Comparison of ENCODE assay signal across 13 cellular contexts in genomic region chr6:101605874-101606273, GRCh38.
DNase-seq lines count a peak whose midpoint lies in the region; ATAC-seq and TF ChIP-seq lines count a peak whose summit lies in the region.
"Had no signal": no experiment of that assay in that cellular context is flagged by ENCODE, and none has a peak within 500 bp of the region (broad histone marks: within the 10 kb centered on the region; RNA-seq: fewer than 3 reads in every experiment).

No MANE protein-coding gene starts in this region.

- H3K36me3 ChIP-seq in RWPE2 (ENCODE audit: low read depth) (no peaks in the 10 kb centered on the region), stomach (no peaks in the 10 kb centered on the region)
- no peaks in the 10 kb centered on the region for H3K36me3 ChIP-seq in effector memory CD4-positive, alpha-beta T cell (ENCODE audit: control insufficient read depth, insufficient read depth, low read length)
- H3K36me3 ChIP-seq: pancreas had no signal

- H3K27ac ChIP-seq in RWPE2 (ENCODE audit: poor library complexity, severe bottlenecking) (no peak overlapping the region), stomach (no peak overlapping the region)
- no peak overlapping the region for H3K27ac ChIP-seq in effector memory CD4-positive, alpha-beta T cell (ENCODE audit: insufficient read depth, low read length, poor library complexity, severe bottlenecking)
- H3K27ac ChIP-seq: pancreas had no signal

- H3K9me3 ChIP-seq in RWPE2 (ENCODE audit: severe bottlenecking): no peaks in the 10 kb centered on the region
- H3K9me3 ChIP-seq in effector memory CD4-positive, alpha-beta T cell (ENCODE audit: control insufficient read depth, low read length): no peaks in the 10 kb centered on the region
- no peaks in the 10 kb centered on the region for H3K9me3 ChIP-seq in stomach
- H3K9me3 ChIP-seq: pancreas had no signal

- H3K27me3 ChIP-seq in RWPE2 (ENCODE audit: insufficient read depth, poor library complexity, severe bottlenecking): no peaks in the 10 kb centered on the region
- H3K27me3 ChIP-seq in effector memory CD4-positive, alpha-beta T cell (replicated peaks; ENCODE audit: control insufficient read depth, insufficient read depth, low read length, poor library complexity, severe bottlenecking): no peaks in the 10 kb centered on the region
- no peaks in the 10 kb centered on the region for H3K27me3 ChIP-seq in stomach
- H3K27me3 ChIP-seq: pancreas had no signal

- peaks cover 8% of the 10 kb centered on the region for H3K4me1 ChIP-seq in RWPE2 (ENCODE audit: insufficient read depth, poor library complexity, severe bottlenecking)
- no peaks in the 10 kb centered on the region for H3K4me1 ChIP-seq in effector memory CD4-positive, alpha-beta T cell (ENCODE audit: control insufficient read depth, insufficient read depth, low read length, poor library complexity, severe bottlenecking)
- H3K4me1 ChIP-seq in stomach: peaks cover 0 to 3% (median 0%) of the 10 kb centered on the region in 4 donors
- H3K4me1 ChIP-seq: pancreas had no signal

- no peak for TF ChIP-seq EP300 in stomach (IDR thresholded peaks at IDR 0.05)

- intact Hi-C loops in stomach (cut with DNase I; ENCODE audit: low total_unique reads): no loop called here

- TF ChIP-seq POLR2A in erythroblast (IDR thresholded peaks at IDR 0.05; ENCODE audit: low read length): no peak
- no peak for TF ChIP-seq POLR2A in stomach (IDR thresholded peaks at IDR 0.05)

- no peak overlapping the region for H3K4me3 ChIP-seq in RWPE2 (ENCODE audit: severe bottlenecking)
- H3K4me3 ChIP-seq in effector memory CD4-positive, alpha-beta T cell (ENCODE audit: insufficient read depth, low read depth, low read length, poor library complexity, severe bottlenecking): no peak overlapping the region
- H3K4me3 ChIP-seq in stomach: no peak overlapping the region
- H3K4me3 ChIP-seq: pancreas had no signal

- peak; percentile 1 for DNase-seq in Daoy (ENCODE audit: low read depth)
- no peak for DNase-seq in RWPE2 (ENCODE audit: low spot score)
- no peak for DNase-seq in erythroblast (lab: John Stamatoyannopoulos, UW)
- no peak for DNase-seq in effector memory CD4-positive, alpha-beta T cell
- DNase-seq in stomach: no peak
- DNase-seq: activated B cell treated with CpG ODN at 0.5 μM for 24 hours; NCI-H2171 treated with DMSO at 0.1 percent for 48 hours; SIG-M5; stimulated activated CD4-positive, alpha-beta T cell treated with anti-CD3 and anti-CD28 coated beads, Interleukin-4, amount 100 ng/mL, for 24 hours had no signal

- TF ChIP-seq CTCF in RWPE2 (IDR thresholded peaks at IDR 0.05; ENCODE audit: poor library complexity, severe bottlenecking): no peak
- TF ChIP-seq CTCF in stomach (IDR thresholded peaks at IDR 0.05): no peak

- peak; percentile 75 for ATAC-seq in GM21390 (IDR thresholded peaks at IDR 0.05; ENCODE audit: unreplicated experiment)
- ATAC-seq in HG03135 (IDR thresholded peaks at IDR 0.05; ENCODE audit: unreplicated experiment): peak; percentile 76
- peak; percentile 76 for ATAC-seq in RWPE2 (ENCODE audit: low read depth)
- ATAC-seq in HG02763 (IDR thresholded peaks at IDR 0.05; ENCODE audit: unreplicated experiment): no peak
